In genomic region chr2:186349508-186349907, GRCh38 we compare ENCODE assay signal across 8 cellular contexts.
DNase-seq lines count a peak whose midpoint lies in the region; ATAC-seq, FAIRE-seq and TF ChIP-seq lines count a peak whose summit lies in the region.

No MANE protein-coding gene starts in this region.

- DNase-seq in RKO (ENCODE audit: low spot score) (peak; percentile 32), NCI-H1694 treated with DMSO at 0.1 percent for 48 hours (lab: John Stamatoyannopoulos, UW) (no peak), BE2C (no peak), DMS 273 treated with DMSO at 0.1 percent for 48 hours (lab: John Stamatoyannopoulos, UW) (no peak), uterus (no peak)

- TF ChIP-seq CTCF in BE2C (IDR thresholded peaks at IDR 0.05; ENCODE audit: low read depth, low read length), result no peak
- no peak for TF ChIP-seq CTCF in uterus (IDR thresholded peaks at IDR 0.05)

- H3K27me3 ChIP-seq in BE2C (no peaks in the 10 kb centered on the region), uterus (no peaks in the 10 kb centered on the region)

- ATAC-seq in GM18508 (IDR thresholded peaks at IDR 0.05; ENCODE audit: insufficient read depth, unreplicated experiment), result peak; percentile 65
- peak; percentile 78 for ATAC-seq in HG02981 (IDR thresholded peaks at IDR 0.05; ENCODE audit: unreplicated experiment)

- intact Hi-C loops in uterus (cut with DNase I; ENCODE audit: low total_unique reads), result no loop called here

- FAIRE-seq in islet of Langerhans (lab: Jason Lieb, UNC), result peak; percentile 13

- H3K36me3 ChIP-seq in BE2C, result no peaks in the 10 kb centered on the region
- H3K36me3 ChIP-seq in uterus, result no peaks in the 10 kb centered on the region

- TF ChIP-seq POLR2A in uterus (IDR thresholded peaks at IDR 0.05), result no peak

- H3K9me3 ChIP-seq in BE2C, result no peaks in the 10 kb centered on the region
- no peaks in the 10 kb centered on the region for H3K9me3 ChIP-seq in uterus

- peaks cover 6% of the 10 kb centered on the region for H3K4me1 ChIP-seq in BE2C
- H3K4me1 ChIP-seq in uterus, result no peaks in the 10 kb centered on the region

- H3K4me3 ChIP-seq in BE2C (ENCODE audit: low read depth, low read length), result no peak overlapping the region
- no peak overlapping the region for H3K4me3 ChIP-seq in uterus

- H3K27ac ChIP-seq in uterus, result no peak overlapping the region
